Comparison of ENCODE assay signal across 3 cellular contexts in genomic region chr7:75721922-75722321, GRCh38.
TF ChIP-seq lines count a peak whose summit lies in the region.

No MANE protein-coding gene starts in this region.

TF ChIP-seq in WTC11, 78 proteins besides CTCF, POLR2A, EP300 and RAD21:
- peak; percentile 92 for TF ChIP-seq ZNF121 (CRISPR knock-in tag; IDR thresholded peaks at IDR 0.05)

TF ChIP-seq in K562, 482 proteins besides CTCF, POLR2A, EP300 and RAD21:
- TF ChIP-seq ZNF121 (CRISPR knock-in tag; conservative IDR thresholded peaks at IDR 0.05), result peak; percentile 90

TF ChIP-seq in HepG2, 621 proteins besides CTCF, POLR2A, EP300 and RAD21:
- TF ChIP-seq ZNF121 (CRISPR knock-in tag; IDR thresholded peaks at IDR 0.05), result peak; percentile 37; the same call in 1 of the 2 replicates
